ENCODE assay signal across 29 cellular contexts in genomic region chr2:217437289-217437688, GRCh38.
DNase-seq lines count a peak whose midpoint lies in the region; FAIRE-seq and TF ChIP-seq lines count a peak whose summit lies in the region.
"Had no signal": no experiment of that assay in that cellular context is flagged by ENCODE, and none has a peak within 500 bp of the region (broad histone marks: within the 10 kb centered on the region; RNA-seq: fewer than 3 reads in every experiment).

No MANE protein-coding gene starts in this region.

- H3K27ac Mint-ChIP-seq in MCF 10A (ENCODE audit: low read depth, unreplicated experiment) (no peak overlapping the region), mesothelial cell of epicardium (peak overlapping the region; percentile 44)
- H3K27ac Mint-ChIP-seq: activated CD4-positive, alpha-beta T cell treated with anti-CD3 and anti-CD28 coated beads, Interleukin-2, amount 10 ng/mL, durations not matched to agents 7 days and 5 days; activated CD8-positive, alpha-beta memory T cell treated with anti-CD3 and anti-CD28 coated beads, Interleukin-2, amount 10 ng/mL, durations not matched to agents 7 days and 5 days; activated naive CD8-positive, alpha-beta T cell treated with anti-CD3 and anti-CD28 coated beads for 36 hours; effector memory CD8-positive, alpha-beta T cell; IgD-negative memory B cell; stimulated activated naive CD8-positive, alpha-beta T cell treated with anti-CD3 and anti-CD28 coated beads, Interleukin-15, amount 100 ng/mL, for 72 hours had no signal

- H3K36me3 ChIP-seq in breast epithelium: no peaks in the 10 kb centered on the region
- H3K36me3 ChIP-seq in small intestine (ENCODE audit: control insufficient read depth in 2 of 2, insufficient read depth in 2 of 2, low read length in 2 of 2): no peaks in the 10 kb centered on the region

- intact Hi-C loops in breast epithelium (cut with DNase I; ENCODE audit: low total_unique reads): loop anchor here (5.0 kb wide), 1 partner anchor 80 kb away; no protein-coding TSS in a partner anchor
- intact Hi-C loops in MCF 10A (cut with micrococcal nuclease): no loop called here

- no peaks in the 10 kb centered on the region for H3K27me3 ChIP-seq in breast epithelium
- H3K27me3 ChIP-seq in small intestine (ENCODE audit: control insufficient read depth in 2 of 2, insufficient read depth in 2 of 2, low read length in 2 of 2): no peaks in the 10 kb centered on the region

- no peaks in the 10 kb centered on the region for H3K36me3 Mint-ChIP-seq in MCF 10A (ENCODE audit: insufficient read depth, unreplicated experiment)
- no peaks in the 10 kb centered on the region for H3K36me3 Mint-ChIP-seq in mesothelial cell of epicardium
- H3K36me3 Mint-ChIP-seq: activated CD8-positive, alpha-beta memory T cell treated with anti-CD3 and anti-CD28 coated beads, Interleukin-2, amount 10 ng/mL, durations not matched to agents 7 days and 5 days; activated naive CD8-positive, alpha-beta T cell treated with anti-CD3 and anti-CD28 coated beads for 36 hours; brain; CD8-positive, alpha-beta memory T cell had no signal

- H3K9me3 Mint-ChIP-seq in MCF 10A (ENCODE audit: unreplicated experiment) (no peaks in the 10 kb centered on the region), mesothelial cell of epicardium (no peaks in the 10 kb centered on the region)
- H3K9me3 Mint-ChIP-seq: activated CD4-positive, alpha-beta T cell treated with anti-CD3 and anti-CD28 coated beads, Interleukin-2, amount 10 ng/mL, durations not matched to agents 7 days and 5 days; activated naive CD8-positive, alpha-beta T cell treated with anti-CD3 and anti-CD28 coated beads for 36 hours; brain; CD8-positive, alpha-beta memory T cell; effector memory CD8-positive, alpha-beta T cell; stimulated activated naive CD8-positive, alpha-beta T cell treated with anti-CD3 and anti-CD28 coated beads, Interleukin-15, amount 100 ng/mL, for 72 hours had no signal

- DNase-seq in breast epithelium (ENCODE audit: low spot score in 2 of 2) (no peak), MCF 10A (ENCODE audit: unreplicated experiment) (no peak), mesothelial cell of epicardium (ENCODE audit: low spot score in 2 of 2, unreplicated experiment in 2 of 2) (no peak), small intestine (peak; percentile 3), NCI-H1694 (lab: John Stamatoyannopoulos, UW) (no peak), NK-92 (lab: John Stamatoyannopoulos, UW; ENCODE audit: unreplicated experiment) (no peak), HuH-7 (ENCODE audit: low spot score) (no peak), T1000 (lab: John Stamatoyannopoulos, UW) (no peak)
- DNase-seq: 8988T; activated CD4-positive, alpha-beta T cell treated with anti-CD3 and anti-CD28 coated beads, Interleukin-2, amount 10 ng/mL, durations not matched to agents 7 days and 5 days; activated CD8-positive, alpha-beta memory T cell treated with anti-CD3 and anti-CD28 coated beads, Interleukin-2, amount 10 ng/mL, durations not matched to agents 7 days and 5 days; activated naive CD8-positive, alpha-beta T cell treated with anti-CD3 and anti-CD28 coated beads for 36 hours; CD8-positive, alpha-beta memory T cell; DMS53; effector memory CD8-positive, alpha-beta T cell; GDM1; HCEC 1CT; left colon; MM.1S; NCI-H1436; NCI-H524; stimulated activated CD4-positive, alpha-beta T cell treated with anti-CD3 and anti-CD28 coated beads, Interleukin-12 subunit alpha, Interleukin-12 subunit beta, amount 100 ng/mL, for 4 hours; stimulated activated CD4-positive, alpha-beta T cell treated with anti-CD3 and anti-CD28 coated beads, Interleukin-4, amount 100 ng/mL, for 4 hours; stimulated activated naive CD8-positive, alpha-beta T cell treated with anti-CD3 and anti-CD28 coated beads, Interleukin-15, amount 100 ng/mL, for 72 hours; T-helper 2 cell had no signal

- POLR2A ChIA-PET in MCF 10A (lab: Yijun Ruan, JAX): interaction anchor here (0.7 to 1.5 kb wide), 2 partner anchors 10 to 44 kb away, joined by 3 to 4 read pairs; no protein-coding TSS in a partner anchor

- H3K4me1 ChIP-seq in breast epithelium (peaks cover 0 to 2% of the 10 kb centered on the region in 2 donors), small intestine (ENCODE audit: control insufficient read depth in 2 of 2, insufficient read depth in 1 of 2, low read depth in 1 of 2, low read length in 1 of 2) (peaks cover 0 to 16% of the 10 kb centered on the region in 2 donors)

- peak overlapping the region; percentile 51 to 67 for H3K27ac ChIP-seq in breast epithelium
- peak overlapping the region in 1 of 2 donors; percentile 64 for H3K27ac ChIP-seq in small intestine (ENCODE audit: low read depth in 1 of 2, low read length in 1 of 2)
- H3K27ac ChIP-seq: SK-N-MC, VCaP had no signal

- 45 to 49% (median 46%) methylated on average over 5 of the region's 5 CpGs for WGBS in small intestine, 3 donors

- BruUV-seq in MCF 10A (replicated peaks; lab: Mats Ljungman, UMichigan): no TSS peak

- H3K27me3 Mint-ChIP-seq in MCF 10A (ENCODE audit: insufficient read depth, unreplicated experiment) (no peaks in the 10 kb centered on the region), mesothelial cell of epicardium (ENCODE audit: low read depth) (no peaks in the 10 kb centered on the region)
- H3K27me3 Mint-ChIP-seq: activated CD4-positive, alpha-beta T cell treated with anti-CD3 and anti-CD28 coated beads, Interleukin-2, amount 10 ng/mL, durations not matched to agents 7 days and 5 days; activated naive CD8-positive, alpha-beta T cell treated with anti-CD3 and anti-CD28 coated beads for 36 hours; brain; stimulated activated naive CD8-positive, alpha-beta T cell treated with anti-CD3 and anti-CD28 coated beads, Interleukin-15, amount 100 ng/mL, for 72 hours had no signal

- H3K4me3 Mint-ChIP-seq in MCF 10A (ENCODE audit: unreplicated experiment) (no peak overlapping the region), mesothelial cell of epicardium (no peak overlapping the region)
- H3K4me3 Mint-ChIP-seq: activated CD4-positive, alpha-beta T cell treated with anti-CD3 and anti-CD28 coated beads, Interleukin-2, amount 10 ng/mL, durations not matched to agents 7 days and 5 days; activated CD8-positive, alpha-beta memory T cell treated with anti-CD3 and anti-CD28 coated beads, Interleukin-2, amount 10 ng/mL, durations not matched to agents 7 days and 5 days; activated naive CD8-positive, alpha-beta T cell treated with anti-CD3 and anti-CD28 coated beads for 36 hours; brain; effector memory CD8-positive, alpha-beta T cell; IgD-negative memory B cell; stimulated activated naive CD8-positive, alpha-beta T cell treated with anti-CD3 and anti-CD28 coated beads, Interleukin-15, amount 100 ng/mL, for 72 hours had no signal

- no peak overlapping the region for H3K4me3 ChIP-seq in breast epithelium
- no peak overlapping the region for H3K4me3 ChIP-seq in small intestine (ENCODE audit: low read depth in 1 of 2, low read length in 2 of 2)
- H3K4me3 ChIP-seq: SK-N-MC had no signal

- H3K9me3 ChIP-seq in breast epithelium: no peaks in the 10 kb centered on the region
- H3K9me3 ChIP-seq in small intestine (ENCODE audit: control insufficient read depth, low read depth): no peaks in the 10 kb centered on the region

- no peak for TF ChIP-seq POLR2A in breast epithelium (IDR thresholded peaks at IDR 0.05)

- CTCF ChIA-PET in MCF 10A (lab: Yijun Ruan, JAX): interaction anchor here (0.6 to 0.7 kb wide), 2 partner anchors 276 to 606 kb away, joined by 3 read pairs; no protein-coding TSS in a partner anchor

- FAIRE-seq in small intestine (lab: Jason Lieb, UNC): no peak

- TF ChIP-seq CTCF in breast epithelium (IDR thresholded peaks at IDR 0.05) (no peak), MCF 10A (IDR thresholded peaks at IDR 0.05; ENCODE audit: unreplicated experiment) (no peak), mesothelial cell of epicardium (IDR thresholded peaks at IDR 0.05; ENCODE audit: unreplicated experiment) (no peak)

- H3K4me1 Mint-ChIP-seq in MCF 10A (ENCODE audit: insufficient read depth, unreplicated experiment): peaks cover 16% of the 10 kb centered on the region
- H3K4me1 Mint-ChIP-seq in mesothelial cell of epicardium: peaks cover 64% of the 10 kb centered on the region
